In genomic region chr5:172405708-172406107, GRCh38 we compare ENCODE assay signal across 19 cellular contexts. TPM values are rescaled to one million over a fixed set of nuclear protein-coding genes. Genes with fewer than 3 reads are reported as not detected.
A peak's percentile ranks its signal among the peaks of the same experiment; 100 is the strongest.
DNase-seq lines count a peak whose midpoint lies in the region; ATAC-seq, FAIRE-seq and TF ChIP-seq lines count a peak whose summit lies in the region.
"Had no signal": no experiment of that assay in that cellular context is flagged by ENCODE, and none has a peak within 500 bp of the region (broad histone marks: within the 10 kb centered on the region; RNA-seq: fewer than 3 reads in every experiment).

No MANE protein-coding gene starts in this region.

- peak overlapping the region in 2 of 3 experiments; percentile 84 to 100 for H3K27ac Mint-ChIP-seq in nephron
- H3K27ac Mint-ChIP-seq: CD4-positive, alpha-beta memory T cell; GM23338 had no signal

- H2AFZ ChIP-seq in K562 (ENCODE audit: low read depth, low read length): no peak overlapping the region
- H2AFZ ChIP-seq: GM23338 had no signal

- TF ChIP-seq RAD21 in K562 (CRISPR knock-in tag; conservative IDR thresholded peaks at IDR 0.05 in 1 of 2, IDR thresholded peaks at IDR 0.05 in 1 of 2): no peak

- in situ Hi-C loops in K562 (cut with MboI): no loop called here

- ATAC-seq in K562: no peak
- ATAC-seq in GM21528 (IDR thresholded peaks at IDR 0.05; ENCODE audit: low FRiP score, unreplicated experiment): no peak
- ATAC-seq: A549, GM23338 had no signal

- H3K4me3 Mint-ChIP-seq in nephron: no peak overlapping the region
- H3K4me3 Mint-ChIP-seq: CD4-positive, alpha-beta memory T cell; GM23338 had no signal

- H3K9me3 Mint-ChIP-seq in nephron: no peaks in the 10 kb centered on the region
- H3K9me3 Mint-ChIP-seq: GM23338 had no signal

- no peak for TF ChIP-seq POLR2A in adrenal gland (IDR thresholded peaks at IDR 0.05)
- no peak for TF ChIP-seq POLR2A in K562 (conservative IDR thresholded peaks at IDR 0.05)
- TF ChIP-seq POLR2A in testis (IDR thresholded peaks at IDR 0.05): no peak

- CTCF ChIA-PET in K562 (lab: Yijun Ruan, JAX; ENCODE audit: low intra/inter-chr PET ratio): no interaction called here

- no peak for TF ChIP-seq EP300 in K562 (IDR thresholded peaks at IDR 0.05; ENCODE audit: low read length)

- no peaks in the 10 kb centered on the region for H3K27me3 Mint-ChIP-seq in nephron (ENCODE audit: low read depth)

- FAIRE-seq in K562 (lab: Jason Lieb, UNC): no peak
- FAIRE-seq: A549, G401.6, GM12891 had no signal

- H3K9me3 ChIP-seq in adrenal gland (replicated peaks in 1 of 3): no peaks in the 10 kb centered on the region
- no peaks in the 10 kb centered on the region for H3K9me3 ChIP-seq in K562 (replicated peaks; ENCODE audit: control insufficient read depth, insufficient read depth, low read depth, low read length)
- H3K9me3 ChIP-seq in testis: no peaks in the 10 kb centered on the region
- H3K9me3 ChIP-seq: A549, BE2C had no signal

- H3K4me1 ChIP-seq in adrenal gland (replicated peaks in 1 of 2) (peaks cover 6 to 55% of the 10 kb centered on the region in 2 donors), K562 (replicated peaks in 1 of 2; ENCODE audit: control insufficient read depth in 2 of 2, insufficient read depth in 2 of 2, low read length in 2 of 2) (peaks cover 0 to 3% of the 10 kb centered on the region in 2 experiments; a peak in 2 of 5 replicates), testis (peaks cover 29% of the 10 kb centered on the region)
- H3K4me1 ChIP-seq: BE2C had no signal

- H3K27me3 ChIP-seq in adrenal gland: no peaks in the 10 kb centered on the region
- peaks cover 9 to 21% of the 10 kb centered on the region in 2 experiments; a peak in 4 of 5 replicates for H3K27me3 ChIP-seq in K562 (ENCODE audit: control insufficient read depth in 2 of 2, insufficient read depth in 2 of 2, low read length in 2 of 2)
- no peaks in the 10 kb centered on the region for H3K27me3 ChIP-seq in testis
- H3K27me3 ChIP-seq: BE2C had no signal

- H3K79me2 ChIP-seq in K562 (ENCODE audit: control insufficient read depth, insufficient read depth, low read length): no peaks in the 10 kb centered on the region

- intact Hi-C loops in adrenal gland (cut with DNase I) (no loop called here), K562 (cut with micrococcal nuclease) (no loop called here), testis (cut with DNase I; ENCODE audit: low total_unique reads) (no loop called here)

- no peak for DNase-seq in adrenal gland
- DNase-seq in K562 (ENCODE audit: extremely low read depth in 1 of 4, low spot score in 3 of 4): no peak
- DNase-seq in testis: no peak
- DNase-seq in foreskin melanocyte: no peak
- no peak for DNase-seq in T1000 (lab: John Stamatoyannopoulos, UW)
- DNase-seq: BE2C; CD4-positive, alpha-beta memory T cell; COR-L47; DMS153; DMS79 treated with DMSO at 0.1 percent for 48 hours; EL; H7 had no signal

- WGBS in adrenal gland, 4 donors: 69 to 78% (median 72%) methylated on average over 2 of the region's 2 CpGs
- 0% methylated on average over 2 of the region's 2 CpGs for WGBS in K562 (ENCODE audit: insufficient coverage, low coverage, missing lambda C conversion rate)
- WGBS in testis, 2 donors: 72 to 73% methylated on average over 2 of the region's 2 CpGs

- H3K27ac ChIP-seq in adrenal gland: peak overlapping the region in 3 of 5 donors; percentile 42 to 89 (median 85)
- H3K27ac ChIP-seq in K562 (ENCODE audit: extremely low read depth, low read depth, low read length): no peak overlapping the region
- peak overlapping the region; percentile 2 to 87 for H3K27ac ChIP-seq in testis
- H3K27ac ChIP-seq: A549, C4-2B had no signal

- H3K4me2 ChIP-seq in K562 (ENCODE audit: insufficient read depth, low read length): no peak overlapping the region
- H3K4me2 ChIP-seq: A549, GM23338 had no signal

- H3K36me3 Mint-ChIP-seq in nephron (ENCODE audit: low read depth): peaks cover 53% of the 10 kb centered on the region
- H3K36me3 Mint-ChIP-seq: CD4-positive, alpha-beta memory T cell had no signal

- no peak overlapping the region for H3K9ac ChIP-seq in K562 (ENCODE audit: insufficient read depth in 1 of 2, low read depth in 2 of 2, low read length in 2 of 2)

- H3K4me3 ChIP-seq in adrenal gland (no peak overlapping the region), K562 (no peak overlapping the region), testis (no peak overlapping the region)
- H3K4me3 ChIP-seq: A549, GM23338 had no signal

- no peaks in the 10 kb centered on the region for H4K20me1 ChIP-seq in K562 (replicated peaks; ENCODE audit: control insufficient read depth, insufficient read depth, low read length)

- peaks cover 65% of the 10 kb centered on the region for H3K4me1 Mint-ChIP-seq in nephron
- H3K4me1 Mint-ChIP-seq: CD4-positive, alpha-beta memory T cell had no signal

- no TSS peak for BruUV-seq in K562 (replicated peaks; lab: Mats Ljungman, UMichigan)

- no peak for TF ChIP-seq CTCF in adrenal gland (IDR thresholded peaks at IDR 0.05)
- TF ChIP-seq CTCF in K562 (IDR thresholded peaks at IDR 0.05 in 2 of 3, conservative IDR thresholded peaks at IDR 0.05 in 1 of 3; ENCODE audit: insufficient read depth in 2 of 3, low read depth in 1 of 3, low read length in 3 of 3): no peak
- no peak for TF ChIP-seq CTCF in nephron (IDR thresholded peaks at IDR 0.05; ENCODE audit: unreplicated experiment in 3 of 3)
- TF ChIP-seq CTCF in testis (IDR thresholded peaks at IDR 0.05): no peak

- POLR2A ChIA-PET in K562 (lab: Yijun Ruan, JAX): no interaction called here

- no peaks in the 10 kb centered on the region for H3K9me1 ChIP-seq in K562 (ENCODE audit: control insufficient read depth, insufficient read depth, low read length)

- H3K36me3 ChIP-seq in adrenal gland (replicated peaks in 1 of 2): peaks cover 0 to 24% of the 10 kb centered on the region in 2 donors
- no peaks in the 10 kb centered on the region for H3K36me3 ChIP-seq in K562 (ENCODE audit: control insufficient read depth, insufficient read depth, low read length)
- H3K36me3 ChIP-seq in testis (ENCODE audit: low read depth, missing control alignments): no peaks in the 10 kb centered on the region
- H3K36me3 ChIP-seq: BE2C had no signal

TF ChIP-seq in K562, 482 proteins besides CTCF, POLR2A, EP300 and RAD21:
- TF ChIP-seq DEAF1 (CRISPR knock-in tag; IDR thresholded peaks at IDR 0.05) (no peak), BCOR (IDR thresholded peaks at IDR 0.05) (peak; percentile 21; the same call in 1 of the 2 replicates), RBM25 (IDR thresholded peaks at IDR 0.05; ENCODE audit: low read depth, low read length, severe bottlenecking) (peak; percentile 65), ESRRA (IDR thresholded peaks at IDR 0.05; ENCODE audit: borderline replicate concordance, low read depth) (peak; percentile 41; the same call in 1 of the 2 replicates), ZBTB1 (CRISPR knock-in tag; IDR thresholded peaks at IDR 0.05; ENCODE audit: borderline replicate concordance, low read depth) (no peak)
TF ChIP-seq in K562: peak in this region for 3.

RNA-seq across cellular contexts. Expression of gene SH3PXD2B, which starts 48.6 kb away (rescaled TPM):
- total RNA-seq in adrenal gland (100 to 1,000 TPM in 1 of 8 donors, 10 to 100 TPM in 7; 41.1 to 111 (median 64.7) TPM), K562 (2014; rRNA removed) (0.12 and 0.41 TPM in 2 replicates), K562 (2014; rRNA removed; fragmentation: Illumina TruSeq; extraction: Trizol) (0.04 and 0.10 TPM in 2 replicates), K562 (2015; rRNA removed; fragmentation: Illumina TruSeq; extraction: Trizol) (0.29 and 0.34 TPM in 2 replicates), K562 (2021) (0.49 and 0.66 TPM in 2 replicates), testis (10 to 100 TPM; 18.3 to 29.4 TPM)
- polyA plus RNA-seq in adrenal gland (10 to 100 TPM; 15.2 to 37.9 (median 28.4) TPM), K562 (2011; rRNA removed) (0.07 TPM in 2 replicates), K562 (2014; fragmentation: Illumina TruSeq; extraction: Trizol) (0.19 and 0.28 TPM in 2 replicates), K562 (2014; fragmentation: Nextera tagmentation; extraction: Ambion mirVana) (under 1 TPM; 0.11 to 0.17 TPM), K562 (2014; rRNA removed) (0.13 and 0.21 TPM in 2 replicates), testis (ENCODE audit: insufficient read depth, low read depth, low replicate concordance) (20.2 TPM)
- 0.21 and 0.25 TPM in 2 replicates for total RNA-seq in K562 (2011; cell fraction: chromatin; rRNA removed; ENCODE audit: low replicate concordance)
- total RNA-seq in K562 (2011; cell fraction: nucleolus; rRNA removed): 0.17 and 0.26 TPM in 2 replicates
- total RNA-seq in K562 (2011; cell fraction: nucleoplasm; rRNA removed): 0.08 and 0.44 TPM in 2 replicates
- 0.01 and 0.72 TPM in 2 replicates for polyA plus RNA-seq in K562 (2011; cell fraction: cytosol; rRNA removed)
- polyA plus RNA-seq in K562 (2011; cell fraction: nucleus; rRNA removed): 0.07 and 0.09 TPM in 2 replicates
- polyA plus RNA-seq in K562 (2012): 0.35 and 0.53 TPM in 2 replicates
- polyA minus RNA-seq in K562 (2011; rRNA and poly(A)+ RNA removed): 0.12 TPM in 1 of 2 replicates, not detected in the other
- 0.76 TPM in 1 of 2 replicates, not detected in the other for polyA minus RNA-seq in K562 (2011; cell fraction: cytosol; rRNA and poly(A)+ RNA removed)
- polyA minus RNA-seq in K562 (2011; cell fraction: nucleus; rRNA and poly(A)+ RNA removed): 0.11 and 0.13 TPM in 2 replicates
- polyA plus RNA-seq: CD4-positive, alpha-beta memory T cell had no signal

Comparison
In these comparisons a context has a peak if more than half of its experiments do, and no peak if none do; other contexts are left out.
1. RNA of gene SH3PXD2B, which starts 48.6 kb away (total RNA-seq): 41.1 to 111 TPM in adrenal gland and 18.3 to 29.4 TPM in testis; 0.04 to 0.66 TPM in K562; every median in the first group is over 10 times any median in the second.